Comparison of ENCODE assay signal across 13 cellular contexts in the genomic region with DNA sequence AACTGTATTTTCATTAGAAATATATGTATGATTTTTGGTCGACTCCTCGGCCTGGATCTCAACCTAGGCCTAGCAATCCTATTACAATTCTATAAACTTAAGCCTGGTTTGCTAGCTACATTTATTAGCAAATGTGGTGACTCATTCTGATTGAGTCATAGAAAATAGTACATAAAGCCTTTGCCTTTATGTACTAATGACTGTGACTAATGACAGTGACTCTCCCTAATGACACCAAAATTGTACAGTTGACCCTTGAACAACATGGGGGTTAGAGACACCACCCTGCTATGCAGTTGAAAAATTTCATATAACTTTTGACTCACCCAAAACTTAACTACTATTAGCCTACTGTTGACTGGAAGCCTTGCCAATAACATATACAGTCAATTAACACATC.
DNase-seq lines count a peak whose midpoint lies in the region; ATAC-seq, FAIRE-seq and TF ChIP-seq lines count a peak whose summit lies in the region.
"Had no signal": no experiment of that assay in that cellular context is flagged by ENCODE, and none has a peak within 500 bp of the region (broad histone marks: within the 10 kb centered on the region; RNA-seq: fewer than 3 reads in every experiment).

No MANE protein-coding gene starts in this region.

- H3K4me2 ChIP-seq in PC-3 (ENCODE audit: low read length) (peak overlapping the region; percentile 55), endothelial cell of umbilical vein (ENCODE audit: insufficient read depth, low read length) (no peak overlapping the region), trophoblast cell (ENCODE audit: low read length) (no peak overlapping the region)

- WGBS in trophoblast cell (ENCODE audit: extremely low coverage, insufficient coverage, insufficient read length) = no CpG with 5 or more reads among the region's 2 CpGs

- H3K9me3 Mint-ChIP-seq in T-helper 2 cell treated with Interferon-gamma antibody and Interleukin-4, amounts not matched to agents 5 μg/mL and 100 μg/mL, for 36 hours = no peaks in the 10 kb centered on the region
- H3K9me3 Mint-ChIP-seq: activated CD4-positive, alpha-beta memory T cell treated with anti-CD3 and anti-CD28 coated beads, Interleukin-2, amount 10 ng/mL, durations not matched to agents 7 days and 5 days had no signal

- no peak overlapping the region for H3K4me3 ChIP-seq in PC-3 (ENCODE audit: low read length)
- H3K4me3 ChIP-seq in endothelial cell of umbilical vein (replicated peaks in 1 of 3; ENCODE audit: insufficient read depth in 1 of 3, low read depth in 1 of 3, low read length in 3 of 3) = no peak overlapping the region
- no peak overlapping the region for H3K4me3 ChIP-seq in trophoblast cell (ENCODE audit: low read depth, low read length)
- H3K4me3 ChIP-seq: lung had no signal

- peaks cover 4% of the 10 kb centered on the region; the same call in 1 of the 2 replicates for H3K36me3 ChIP-seq in PC-3 (ENCODE audit: low read depth, low read length)
- no peaks in the 10 kb centered on the region for H3K36me3 ChIP-seq in endothelial cell of umbilical vein (ENCODE audit: control insufficient read depth in 2 of 2, extremely low read depth in 1 of 2, insufficient read depth in 2 of 2, low read length in 2 of 2)
- H3K36me3 ChIP-seq in trophoblast cell (ENCODE audit: control insufficient read depth in 1 of 2, insufficient read depth in 2 of 2, low read length in 2 of 2) = no peaks in the 10 kb centered on the region

- no peak overlapping the region for H3K23ac ChIP-seq in trophoblast cell (ENCODE audit: low read length)

- no peak overlapping the region for H3K4me3 Mint-ChIP-seq in T-helper 2 cell treated with Interferon-gamma antibody and Interleukin-4, amounts not matched to agents 5 μg/mL and 100 μg/mL, for 36 hours
- H3K4me3 Mint-ChIP-seq: activated CD4-positive, alpha-beta memory T cell treated with anti-CD3 and anti-CD28 coated beads, Interleukin-2, amount 10 ng/mL, durations not matched to agents 7 days and 5 days; activated naive CD8-positive, alpha-beta T cell treated with anti-CD3 and anti-CD28 coated beads, Interleukin-2, amount 50 U/mL, for 24 hours had no signal

- no peaks in the 10 kb centered on the region for H3K4me1 Mint-ChIP-seq in T-helper 2 cell treated with Interferon-gamma antibody and Interleukin-4, amounts not matched to agents 5 μg/mL and 100 μg/mL, for 36 hours (ENCODE audit: low read depth)
- H3K4me1 Mint-ChIP-seq: activated CD4-positive, alpha-beta memory T cell treated with anti-CD3 and anti-CD28 coated beads, Interleukin-2, amount 10 ng/mL, durations not matched to agents 7 days and 5 days had no signal

- no TSS peak for BruUV-seq in PC-3 (replicated peaks; lab: Mats Ljungman, UMichigan)
- no TSS peak for BruUV-seq in endothelial cell of umbilical vein (replicated peaks; lab: Mats Ljungman, UMichigan)

- no peak overlapping the region for H3K14ac ChIP-seq in trophoblast cell (ENCODE audit: low read length)

- no peak overlapping the region for H2BK120ac ChIP-seq in trophoblast cell (ENCODE audit: insufficient read depth, low read length, poor library complexity)

- H3F3A ChIP-seq in PC-3 (ENCODE audit: low read length, unreplicated experiment) = no peaks in the 10 kb centered on the region

- H3K27me3 Mint-ChIP-seq in T-helper 2 cell treated with Interferon-gamma antibody and Interleukin-4, amounts not matched to agents 5 μg/mL and 100 μg/mL, for 36 hours (ENCODE audit: low read depth) = no peaks in the 10 kb centered on the region
- H3K27me3 Mint-ChIP-seq: activated CD4-positive, alpha-beta memory T cell treated with anti-CD3 and anti-CD28 coated beads, Interleukin-2, amount 10 ng/mL, durations not matched to agents 7 days and 5 days; activated naive CD8-positive, alpha-beta T cell treated with anti-CD3 and anti-CD28 coated beads, Interleukin-2, amount 50 U/mL, for 24 hours had no signal

- H3K79me2 ChIP-seq in PC-3 (ENCODE audit: low read length) = no peaks in the 10 kb centered on the region
- H3K79me2 ChIP-seq in endothelial cell of umbilical vein (ENCODE audit: control insufficient read depth, insufficient read depth, low read length) = no peaks in the 10 kb centered on the region
- no peaks in the 10 kb centered on the region for H3K79me2 ChIP-seq in trophoblast cell (ENCODE audit: control insufficient read depth, insufficient read depth, low read length, poor library complexity)

- no peaks in the 10 kb centered on the region for H3K9me1 ChIP-seq in endothelial cell of umbilical vein (replicated peaks; ENCODE audit: control insufficient read depth, extremely low read depth, insufficient read depth, low read length)

- TF ChIP-seq POLR2A in endothelial cell of umbilical vein (IDR thresholded peaks at IDR 0.05; ENCODE audit: low read depth, low read length) = no peak

- no peaks in the 10 kb centered on the region for H3K9me2 ChIP-seq in PC-3 (replicated peaks; ENCODE audit: low read length)

- H3K27ac ChIP-seq in PC-3 (ENCODE audit: low read length) (peak overlapping the region; percentile 81), endothelial cell of umbilical vein (ENCODE audit: insufficient read depth, low read depth, low read length) (no peak overlapping the region), trophoblast cell (ENCODE audit: low read depth, low read length) (no peak overlapping the region)

- H3K4me1 ChIP-seq in PC-3 (ENCODE audit: insufficient read depth, low read length) (peaks cover 16% of the 10 kb centered on the region), endothelial cell of umbilical vein (ENCODE audit: control insufficient read depth, extremely low read depth, insufficient read depth, low read length) (no peaks in the 10 kb centered on the region), trophoblast cell (ENCODE audit: control insufficient read depth in 1 of 2, insufficient read depth in 2 of 2, low read length in 2 of 2) (no peaks in the 10 kb centered on the region)

- no peak overlapping the region for H2AK5ac ChIP-seq in trophoblast cell (ENCODE audit: low read length)

- FAIRE-seq in endothelial cell of umbilical vein (lab: Jason Lieb, UNC) = peak; percentile 24

- H2BK12ac ChIP-seq in trophoblast cell (ENCODE audit: low read length) = no peak overlapping the region

- no peaks in the 10 kb centered on the region for H3K36me3 Mint-ChIP-seq in T-helper 2 cell treated with Interferon-gamma antibody and Interleukin-4, amounts not matched to agents 5 μg/mL and 100 μg/mL, for 36 hours (ENCODE audit: low read depth)

- peak; percentile 95 for DNase-seq in EH (ENCODE audit: low read depth)
- peak; percentile 96 for DNase-seq in PC-3
- DNase-seq in endothelial cell of umbilical vein (ENCODE audit: low read depth, low spot score) = peak; percentile 45
- peak; percentile 43 to 88 for DNase-seq in trophoblast cell
- no peak for DNase-seq in T-helper 2 cell treated with Interferon-gamma antibody and Interleukin-4, amounts not matched to agents 5 μg/mL and 100 μg/mL, for 36 hours (ENCODE audit: low spot score)
- DNase-seq: activated CD4-positive, alpha-beta memory T cell treated with anti-CD3 and anti-CD28 coated beads, Interleukin-2, amount 10 ng/mL, durations not matched to agents 7 days and 5 days; activated naive CD8-positive, alpha-beta T cell treated with anti-CD3 and anti-CD28 coated beads, Interleukin-2, amount 50 U/mL, for 24 hours; H7; NCI-H1436 had no signal

- no peaks in the 10 kb centered on the region for H3K79me1 ChIP-seq in trophoblast cell (ENCODE audit: low read length)

- H3K27me3 ChIP-seq in PC-3 (ENCODE audit: low read length) = no peaks in the 10 kb centered on the region
- H3K27me3 ChIP-seq in endothelial cell of umbilical vein (ENCODE audit: control insufficient read depth in 2 of 2, insufficient read depth in 2 of 2, low read length in 2 of 2) = no peaks in the 10 kb centered on the region
- no peaks in the 10 kb centered on the region for H3K27me3 ChIP-seq in trophoblast cell (ENCODE audit: insufficient read depth, low read length)

- no peak overlapping the region for H3K4ac ChIP-seq in trophoblast cell (ENCODE audit: low read depth, low read length)

- dilution Hi-C loops in endothelial cell of umbilical vein (cut with MboI; ENCODE audit: extremely low pct_ligation_motif_present, low sequenced_read_pairs) = no loop called here

- H4K20me1 ChIP-seq in PC-3 (ENCODE audit: low read length) = no peaks in the 10 kb centered on the region
- no peaks in the 10 kb centered on the region for H4K20me1 ChIP-seq in endothelial cell of umbilical vein (replicated peaks; ENCODE audit: control insufficient read depth, extremely low read depth, insufficient read depth, low read length)

- no peak for TF ChIP-seq CTCF in PC-3 (conservative IDR thresholded peaks at IDR 0.05; ENCODE audit: low read depth, low read length)
- TF ChIP-seq CTCF in endothelial cell of umbilical vein (IDR thresholded peaks at IDR 0.05; ENCODE audit: extremely low read depth in 1 of 2, insufficient read depth in 1 of 2, low read depth in 1 of 2, low read length in 2 of 2) = no peak

- POLR2A ChIA-PET in PC-3 (lab: Charles Lee; ENCODE audit: unreplicated experiment) (no interaction called here), endothelial cell of umbilical vein (lab: Charles Lee) (no interaction called here)

- H3K18ac ChIP-seq in trophoblast cell (ENCODE audit: low read length) = no peak overlapping the region

- H2AFZ ChIP-seq in PC-3 (ENCODE audit: low read length) (no peak overlapping the region), endothelial cell of umbilical vein (ENCODE audit: low read depth, low read length) (no peak overlapping the region), trophoblast cell (ENCODE audit: insufficient read depth, low read length, poor library complexity) (no peak overlapping the region)

- no peak overlapping the region for H3K27ac Mint-ChIP-seq in T-helper 2 cell treated with Interferon-gamma antibody and Interleukin-4, amounts not matched to agents 5 μg/mL and 100 μg/mL, for 36 hours
- H3K27ac Mint-ChIP-seq: activated CD4-positive, alpha-beta memory T cell treated with anti-CD3 and anti-CD28 coated beads, Interleukin-2, amount 10 ng/mL, durations not matched to agents 7 days and 5 days; activated naive CD8-positive, alpha-beta T cell treated with anti-CD3 and anti-CD28 coated beads, Interleukin-2, amount 50 U/mL, for 24 hours had no signal

- no peak overlapping the region for H4K12ac ChIP-seq in trophoblast cell (ENCODE audit: low read depth, low read length)

- H3K9me3 ChIP-seq in PC-3 (ENCODE audit: low read length) (no peaks in the 10 kb centered on the region; the same call in 1 of the 2 replicates), endothelial cell of umbilical vein (replicated peaks; ENCODE audit: control insufficient read depth, insufficient read depth, low read length) (no peaks in the 10 kb centered on the region), trophoblast cell (ENCODE audit: insufficient read depth, low read depth, low read length) (no peaks in the 10 kb centered on the region)

- no peak overlapping the region for H4K91ac ChIP-seq in trophoblast cell (ENCODE audit: low read depth, low read length)

- ATAC-seq in PC-3 = peak; percentile 98
- no peak for ATAC-seq in HG03095 (IDR thresholded peaks at IDR 0.05; ENCODE audit: unreplicated experiment)
- ATAC-seq in HG03097 (IDR thresholded peaks at IDR 0.05; ENCODE audit: low FRiP score, unreplicated experiment) = no peak
- no peak for ATAC-seq in HG03521 (IDR thresholded peaks at IDR 0.05; ENCODE audit: unreplicated experiment)
- ATAC-seq: activated naive CD8-positive, alpha-beta T cell treated with anti-CD3 and anti-CD28 coated beads, Interleukin-2, amount 50 U/mL, for 24 hours had no signal

- no peak overlapping the region for H4K8ac ChIP-seq in trophoblast cell (ENCODE audit: low read depth, low read length)

- peak overlapping the region; percentile 35 for H3K9ac ChIP-seq in PC-3 (ENCODE audit: low read length)
- no peak overlapping the region for H3K9ac ChIP-seq in endothelial cell of umbilical vein (replicated peaks; ENCODE audit: extremely low read depth, insufficient read depth, low read length)
- H3K9ac ChIP-seq in trophoblast cell (ENCODE audit: low read length) = no peak overlapping the region

- CTCF ChIA-PET in PC-3 (lab: Charles Lee) (no interaction called here), endothelial cell of umbilical vein (lab: Charles Lee) (no interaction called here)

- intact Hi-C loops in PC-3 (cut with micrococcal nuclease) (loop anchor here (5.0 to 10.0 kb wide), 2 partner anchors 44 to 73 kb away; no protein-coding TSS in a partner anchor), endothelial cell of umbilical vein (cut with micrococcal nuclease) (loop anchor here (2.0 kb wide), 1 partner anchor 77 kb away; no protein-coding TSS in a partner anchor)

- no peak overlapping the region for H2BK5ac ChIP-seq in trophoblast cell (ENCODE audit: low read depth, low read length, poor library complexity)
